Comparison of ENCODE assay signal across 9 cellular contexts in genomic region chr7:117010375-117011133, GRCh38. TPM values are rescaled to one million over a fixed set of nuclear protein-coding genes. Genes with fewer than 3 reads are reported as not detected.
DNase-seq lines count a peak whose midpoint lies in the region; ATAC-seq and TF ChIP-seq lines count a peak whose summit lies in the region.
"Had no signal": no experiment of that assay in that cellular context is flagged by ENCODE, and none has a peak within 500 bp of the region (broad histone marks: within the 10 kb centered on the region; RNA-seq: fewer than 3 reads in every experiment).

No MANE protein-coding gene starts in this region.

- H3K4me3 Mint-ChIP-seq in activated CD8-positive, alpha-beta T cell treated with anti-CD3 and anti-CD28 coated beads for 36 hours, result peak overlapping the region; percentile 20
- peak overlapping the region; percentile 52 for H3K4me3 Mint-ChIP-seq in stimulated activated memory B cell treated with anti-CD40 and anti-IgM and Interleukin-4, amounts not matched to agents 10 μg/mL and 1 μg/mL and 100 μg/mL, for 72 hours
- H3K4me3 Mint-ChIP-seq in Caco-2 (ENCODE audit: unreplicated experiment), result no peak overlapping the region

- no peak for TF ChIP-seq CTCF in activated CD8-positive, alpha-beta T cell treated with anti-CD3 and anti-CD28 coated beads for 36 hours (IDR thresholded peaks at IDR 0.05)
- TF ChIP-seq CTCF in Caco-2 (IDR thresholded peaks at IDR 0.05; ENCODE audit: insufficient read depth in 1 of 2, low read depth in 1 of 2, low read length in 1 of 2, severe bottlenecking in 1 of 2, unreplicated experiment in 1 of 2), result no peak
- no peak for TF ChIP-seq CTCF in right atrium auricular region (IDR thresholded peaks at IDR 0.05)

- H3K27me3 ChIP-seq in Caco-2 (replicated peaks; ENCODE audit: control insufficient read depth, insufficient read depth, low read length), result no peaks in the 10 kb centered on the region
- no peaks in the 10 kb centered on the region for H3K27me3 ChIP-seq in right atrium auricular region
- H3K27me3 ChIP-seq: hepatocyte had no signal

- ATAC-seq in HG02870 (IDR thresholded peaks at IDR 0.05; ENCODE audit: unreplicated experiment), result peak; percentile 48
- ATAC-seq in activated CD8-positive, alpha-beta T cell treated with anti-CD3 and anti-CD28 coated beads for 36 hours, result peak; percentile 57
- ATAC-seq in stimulated activated memory B cell treated with anti-CD40 and anti-IgM and Interleukin-4, amounts not matched to agents 10 μg/mL and 1 μg/mL and 100 μg/mL, for 72 hours, result peak; percentile 71

- no peaks in the 10 kb centered on the region for H3K36me3 ChIP-seq in Caco-2 (ENCODE audit: control insufficient read depth, insufficient read depth, low read length)
- H3K36me3 ChIP-seq in right atrium auricular region, result no peaks in the 10 kb centered on the region

- H3K27me3 Mint-ChIP-seq in activated CD8-positive, alpha-beta T cell treated with anti-CD3 and anti-CD28 coated beads for 36 hours, result peaks cover 2% of the 10 kb centered on the region
- no peaks in the 10 kb centered on the region for H3K27me3 Mint-ChIP-seq in stimulated activated memory B cell treated with anti-CD40 and anti-IgM and Interleukin-4, amounts not matched to agents 10 μg/mL and 1 μg/mL and 100 μg/mL, for 72 hours
- H3K27me3 Mint-ChIP-seq in Caco-2 (ENCODE audit: insufficient read depth, unreplicated experiment), result no peaks in the 10 kb centered on the region

- intact Hi-C loops in activated CD8-positive, alpha-beta T cell treated with anti-CD3 and anti-CD28 coated beads for 36 hours (cut with micrococcal nuclease), result loop anchor here (1.0 to 2.0 kb wide), 2 partner anchors 15 to 100 kb away; no protein-coding TSS in a partner anchor
- intact Hi-C loops in Caco-2 (cut with micrococcal nuclease; ENCODE audit: unreplicated experiment), result loop anchor here (5.0 kb wide), 1 partner anchor 58 kb away; the partner anchor contains the start of gene ST7

- CTCF ChIA-PET in activated CD8-positive, alpha-beta T cell treated with anti-CD3 and anti-CD28 coated beads for 36 hours (lab: Charles Lee), result interaction anchor here (0.9 to 10.8 kb wide), 7 partner anchors 23 to 117 kb away, joined by 3 to 146 read pairs (median 5); no protein-coding TSS in a partner anchor
- CTCF ChIA-PET in Caco-2 (lab: Charles Lee), result no interaction called here

- no peak overlapping the region for H3K4me3 ChIP-seq in Caco-2 (ENCODE audit: low read depth, low read length)
- no peak overlapping the region for H3K4me3 ChIP-seq in right atrium auricular region
- H3K4me3 ChIP-seq: hepatocyte had no signal

- H3K4me1 ChIP-seq in Caco-2 (peaks cover 11% of the 10 kb centered on the region), right atrium auricular region (peaks cover 0 to 35% of the 10 kb centered on the region in 2 donors)

- no peaks in the 10 kb centered on the region for H3K9me3 Mint-ChIP-seq in activated CD8-positive, alpha-beta T cell treated with anti-CD3 and anti-CD28 coated beads for 36 hours
- H3K9me3 Mint-ChIP-seq in stimulated activated memory B cell treated with anti-CD40 and anti-IgM and Interleukin-4, amounts not matched to agents 10 μg/mL and 1 μg/mL and 100 μg/mL, for 72 hours, result no peaks in the 10 kb centered on the region
- H3K9me3 Mint-ChIP-seq in Caco-2 (ENCODE audit: unreplicated experiment), result no peaks in the 10 kb centered on the region

- BruUV-seq in Caco-2 (replicated peaks; lab: Mats Ljungman, UMichigan), result no TSS peak

- POLR2A ChIA-PET in activated CD8-positive, alpha-beta T cell treated with anti-CD3 and anti-CD28 coated beads for 36 hours (lab: Charles Lee), result interaction anchor here (0.8 to 1.5 kb wide), 2 partner anchors 100 to 800 kb away, joined by 3 read pairs; partner anchors contain the start of gene TES
- POLR2A ChIA-PET in Caco-2 (lab: Charles Lee), result no interaction called here

- no peak overlapping the region for H3K27ac ChIP-seq in right atrium auricular region
- H3K27ac ChIP-seq: hepatocyte had no signal

- H3K27ac Mint-ChIP-seq in activated CD8-positive, alpha-beta T cell treated with anti-CD3 and anti-CD28 coated beads for 36 hours, result peak overlapping the region; percentile 89
- peak overlapping the region; percentile 80 for H3K27ac Mint-ChIP-seq in stimulated activated memory B cell treated with anti-CD40 and anti-IgM and Interleukin-4, amounts not matched to agents 10 μg/mL and 1 μg/mL and 100 μg/mL, for 72 hours
- no peak overlapping the region for H3K27ac Mint-ChIP-seq in Caco-2 (ENCODE audit: unreplicated experiment)

- no peaks in the 10 kb centered on the region for H3K9me3 ChIP-seq in Caco-2
- no peaks in the 10 kb centered on the region for H3K9me3 ChIP-seq in right atrium auricular region

- H3K4me1 Mint-ChIP-seq in activated CD8-positive, alpha-beta T cell treated with anti-CD3 and anti-CD28 coated beads for 36 hours (ENCODE audit: low read depth), result peaks cover 81% of the 10 kb centered on the region
- H3K4me1 Mint-ChIP-seq in stimulated activated memory B cell treated with anti-CD40 and anti-IgM and Interleukin-4, amounts not matched to agents 10 μg/mL and 1 μg/mL and 100 μg/mL, for 72 hours, result peaks cover 49% of the 10 kb centered on the region
- H3K4me1 Mint-ChIP-seq in Caco-2 (ENCODE audit: low read depth, unreplicated experiment), result peaks cover 7% of the 10 kb centered on the region

- DNase-seq in activated CD4-positive, alpha-beta T cell treated with anti-CD3 and anti-CD28 coated beads for 48 hours, result peak; percentile 52
- no peak for DNase-seq in activated CD4-positive, alpha-beta T cell treated with anti-CD3 and anti-CD28 coated beads for 4 hours
- DNase-seq in activated CD8-positive, alpha-beta T cell treated with anti-CD3 and anti-CD28 coated beads for 36 hours, result peak; percentile 62
- DNase-seq in Caco-2 (no peak), right atrium auricular region (ENCODE audit: low spot score) (no peak), HPDE6-E6E7 (ENCODE audit: extremely low spot score) (no peak)

- no peaks in the 10 kb centered on the region for H3K36me3 Mint-ChIP-seq in activated CD8-positive, alpha-beta T cell treated with anti-CD3 and anti-CD28 coated beads for 36 hours (ENCODE audit: low read depth)
- H3K36me3 Mint-ChIP-seq in stimulated activated memory B cell treated with anti-CD40 and anti-IgM and Interleukin-4, amounts not matched to agents 10 μg/mL and 1 μg/mL and 100 μg/mL, for 72 hours, result no peaks in the 10 kb centered on the region
- no peaks in the 10 kb centered on the region for H3K36me3 Mint-ChIP-seq in Caco-2 (ENCODE audit: insufficient read depth, unreplicated experiment)

RNA-seq across cellular contexts. Expression of gene ST7, which starts 57.3 kb away (rescaled TPM):
- 1 to 10 TPM; 5.9 to 9.2 TPM for total RNA-seq in activated CD8-positive, alpha-beta T cell treated with anti-CD3 and anti-CD28 coated beads for 36 hours
- total RNA-seq in Caco-2 (2022) (38.2 and 41.6 TPM in 2 replicates), right atrium auricular region (10 to 100 TPM; 45.4 to 48.1 TPM)

Comparison
In these comparisons a context has a peak if more than half of its experiments do, and no peak if none do; other contexts are left out.
1. DNase-seq: peak in activated CD4-positive, alpha-beta T cell treated with anti-CD3 and anti-CD28 coated beads for 48 hours (single experiment) and activated CD8-positive, alpha-beta T cell treated with anti-CD3 and anti-CD28 coated beads for 36 hours (single experiment); none in activated CD4-positive, alpha-beta T cell treated with anti-CD3 and anti-CD28 coated beads for 4 hours (0 of 2), Caco-2 (0 of 2), right atrium auricular region (single experiment) and HPDE6-E6E7 (single experiment).
2. Peak in every context shown above with its lines, with median percentiles within 50 percentile points of each other: ATAC-seq.